11 cellular contexts compared by ENCODE assay signal in genomic region chr1:54546651-54547348, GRCh38. TPM values are rescaled to one million over a fixed set of nuclear protein-coding genes. Genes with fewer than 3 reads are reported as not detected.
A peak's percentile ranks its signal among the peaks of the same experiment; 100 is the strongest.
DNase-seq lines count a peak whose midpoint lies in the region; ATAC-seq and TF ChIP-seq lines count a peak whose summit lies in the region.
"Had no signal": no experiment of that assay in that cellular context is flagged by ENCODE, and none has a peak within 500 bp of the region (broad histone marks: within the 10 kb centered on the region; RNA-seq: fewer than 3 reads in every experiment).

No MANE protein-coding gene starts in this region.

- in situ Hi-C loops in HAP-1 (cut with MboI; ENCODE audit: low sequenced_read_pairs) = no loop called here

- H3K4me1 ChIP-seq in heart left ventricle = peaks cover 0 to 47% (median 20%) of the 10 kb centered on the region in 12 donors
- peaks cover 38% of the 10 kb centered on the region for H3K4me1 ChIP-seq in muscle layer of colon (ENCODE audit: insufficient read depth, low read length)
- H3K4me1 ChIP-seq in upper lobe of right lung = peaks cover 23% of the 10 kb centered on the region
- peaks cover 11% of the 10 kb centered on the region for H3K4me1 ChIP-seq in HAP-1

- H3K9me3 ChIP-seq in heart left ventricle = no peaks in the 10 kb centered on the region
- no peaks in the 10 kb centered on the region for H3K9me3 ChIP-seq in muscle layer of colon (ENCODE audit: low read length)
- no peaks in the 10 kb centered on the region for H3K9me3 ChIP-seq in upper lobe of right lung
- H3K9me3 ChIP-seq in HAP-1 = no peaks in the 10 kb centered on the region
- H3K9me3 ChIP-seq: spleen had no signal

- TF ChIP-seq CTCF in heart left ventricle (IDR thresholded peaks at IDR 0.05) (no peak), upper lobe of right lung (IDR thresholded peaks at IDR 0.05) (no peak)

- WGBS in heart left ventricle, 4 donors = 72 to 81% (median 76%) methylated on average over 10 of the region's 10 CpGs

- no peak for TF ChIP-seq POLR2A in heart left ventricle (IDR thresholded peaks at IDR 0.05)

- H3K9ac ChIP-seq in muscle layer of colon (ENCODE audit: low read length) = no peak overlapping the region

- no peaks in the 10 kb centered on the region for H3K27me3 ChIP-seq in heart left ventricle
- H3K27me3 ChIP-seq in muscle layer of colon (ENCODE audit: control insufficient read depth in 1 of 2, insufficient read depth in 2 of 2, low read length in 2 of 2) = no peaks in the 10 kb centered on the region
- H3K27me3 ChIP-seq in upper lobe of right lung = no peaks in the 10 kb centered on the region
- H3K27me3 ChIP-seq in HAP-1 (ENCODE audit: low read depth) = no peaks in the 10 kb centered on the region

- H3K36me3 ChIP-seq in heart left ventricle (no peaks in the 10 kb centered on the region), muscle layer of colon (ENCODE audit: insufficient read depth, low read length) (no peaks in the 10 kb centered on the region), upper lobe of right lung (no peaks in the 10 kb centered on the region), HAP-1 (replicated peaks) (no peaks in the 10 kb centered on the region)
- H3K36me3 ChIP-seq: spleen had no signal

- H3K4me3 ChIP-seq in heart left ventricle (no peak overlapping the region), muscle layer of colon (ENCODE audit: low read depth in 1 of 2, low read length in 2 of 2) (no peak overlapping the region), upper lobe of right lung (no peak overlapping the region), HAP-1 (no peak overlapping the region)

- DNase-seq in heart left ventricle (no peak), left cardiac atrium (no peak), amniotic epithelial cell (ENCODE audit: low read depth) (peak; percentile 75), upper lobe of right lung (no peak), HAP-1 (ENCODE audit: low spot score in 2 of 2) (no peak), A172 (ENCODE audit: low spot score) (no peak), D341Med (ENCODE audit: low spot score) (no peak)
- DNase-seq: activated effector memory CD4-positive, alpha-beta T cell treated with Interleukin-2 at 50 U/mL for 16 hours; NCI-H1694 treated with DMSO at 0.1 percent for 48 hours; spleen had no signal

- ATAC-seq in heart left ventricle (no peak), left cardiac atrium (no peak), upper lobe of right lung (peak; percentile 56)

- intact Hi-C loops in heart left ventricle (cut with DNase I) = loop anchor here in 4 of 10 donors (2.0 to 5.0 kb wide), 4 partner anchors 34 to 144 kb away; no protein-coding TSS in a partner anchor
- intact Hi-C loops in left cardiac atrium (cut with DNase I) = loop anchor here in 1 of 2 donors (5.0 kb wide), 1 partner anchor 36 kb away; no protein-coding TSS in a partner anchor
- intact Hi-C loops in upper lobe of right lung (cut with DNase I) = no loop called here

- H3K27ac ChIP-seq in heart left ventricle = peak overlapping the region; percentile 73 to 98 (median 90)
- H3K27ac ChIP-seq in muscle layer of colon (ENCODE audit: low read depth, low read length) = peak overlapping the region; percentile 79
- H3K27ac ChIP-seq in upper lobe of right lung = no peak overlapping the region

RNA-seq across cellular contexts. Expression of gene ACOT11, which starts 1.2 kb away (rescaled TPM):
- total RNA-seq in heart left ventricle (10 to 100 TPM; 33.2 to 69.3 (median 55.9) TPM), left cardiac atrium (10 to 100 TPM; 15.2 to 23.3 TPM), upper lobe of right lung (5.0 TPM)
- polyA plus RNA-seq in heart left ventricle = 10 to 100 TPM; 40.8 to 60.8 TPM
- 3.0 and 4.7 TPM in 2 replicates for total RNA-seq in A172 (2014; rRNA removed; shearing (Covaris generic))
